Comparison of ENCODE assay signal across 8 cellular contexts in the genomic region with DNA sequence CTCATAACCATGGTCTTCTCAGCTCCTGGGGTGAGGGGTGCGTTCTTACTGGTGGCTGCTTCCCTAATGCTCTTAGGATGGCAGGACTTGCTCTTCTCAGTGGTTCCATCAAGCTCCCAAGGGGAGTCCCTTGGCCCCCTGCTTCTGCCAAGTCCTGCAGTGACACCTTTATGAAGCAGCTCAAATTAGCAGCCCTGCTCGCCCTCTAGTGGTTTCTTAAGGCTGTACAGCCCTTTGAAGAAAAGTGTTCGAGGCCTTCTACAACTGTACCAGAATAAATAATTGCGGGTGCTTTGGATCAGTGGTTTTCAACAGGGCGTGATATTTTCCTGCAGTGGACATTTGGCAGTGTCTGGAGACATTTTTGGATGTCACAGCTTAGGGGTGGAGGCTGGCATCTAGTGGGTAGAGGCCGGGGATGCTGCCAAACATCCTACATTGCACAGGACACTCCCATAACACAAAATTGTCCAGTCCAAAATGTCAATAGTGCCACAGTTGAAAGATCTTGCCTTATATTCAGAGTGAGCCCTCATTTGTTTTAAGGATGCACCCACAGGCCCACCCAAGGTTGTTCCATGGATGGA.
DNase-seq lines count a peak whose midpoint lies in the region; ATAC-seq, FAIRE-seq and TF ChIP-seq lines count a peak whose summit lies in the region.

No MANE protein-coding gene starts in this region.

- no peak overlapping the region for H2AK5ac ChIP-seq in H1 (ENCODE audit: low read depth, low read length)

- H4K20me1 ChIP-seq in DOHH2 (ENCODE audit: control insufficient read depth, insufficient read depth, low read depth, low read length): no peaks in the 10 kb centered on the region
- no peaks in the 10 kb centered on the region for H4K20me1 ChIP-seq in H1 (replicated peaks in 1 of 2; ENCODE audit: control insufficient read depth in 1 of 2, insufficient read depth in 2 of 2, low read length in 2 of 2)

- 47% methylated on average over 4 of the region's 6 CpGs; no CpG with 5 or more reads in 1 of the 2 experiments for WGBS in H1 (ENCODE audit: extremely low coverage in 1 of 2, insufficient coverage in 1 of 2, insufficient read length in 1 of 2, insufficient replicate concordance in 2 of 2, low coverage in 1 of 2, low lambda C conversion rate in 2 of 2, missing lambda C conversion rate in 1 of 2), 2 experiments
- WGBS in pancreas, 2 donors: 28 to 39% methylated on average over 6 of the region's 6 CpGs

- H3K9me2 ChIP-seq in DOHH2 (replicated peaks; ENCODE audit: control insufficient read depth, low read length): no peaks in the 10 kb centered on the region

- TF ChIP-seq POLR2A in H1 (IDR thresholded peaks at IDR 0.05; ENCODE audit: control extremely low read depth in 1 of 2, low read depth in 2 of 2, low read length in 2 of 2): no peak

- H3K14ac ChIP-seq in H1 (ENCODE audit: insufficient read length): no peak overlapping the region

- CTCF ChIA-PET in H1 (lab: Charles Lee; ENCODE audit: partially characterized antibody): interaction anchor here (0.6 to 2.3 kb wide), 23 partner anchors 9 to 629 kb away, joined by 3 to 11 read pairs (median 4); no protein-coding TSS in a partner anchor

- POLR2A ChIA-PET in H1 (lab: Charles Lee; ENCODE audit: partially characterized antibody): no interaction called here

- H3K79me1 ChIP-seq in H1 (ENCODE audit: low read depth, low read length): no peaks in the 10 kb centered on the region

- H2BK120ac ChIP-seq in H1 (replicated peaks; ENCODE audit: low read depth, low read length): peak overlapping the region; percentile 72

- no peak overlapping the region for H3K18ac ChIP-seq in H1 (ENCODE audit: extremely low read depth, low read length)

- H3K4me2 ChIP-seq in DOHH2 (ENCODE audit: low read length) (no peak overlapping the region), H1 (ENCODE audit: insufficient read depth in 1 of 2, low read depth in 2 of 2, low read length in 2 of 2) (no peak overlapping the region)

- H3K9ac ChIP-seq in H1 (replicated peaks in 1 of 4; ENCODE audit: extremely low read depth in 1 of 4, low read depth in 3 of 4, low read length in 3 of 4): no peak overlapping the region

- no peaks in the 10 kb centered on the region for H3K23me2 ChIP-seq in H1 (ENCODE audit: low read depth, low read length)

- H3K27ac ChIP-seq in DOHH2 (ENCODE audit: low read depth, low read length) (no peak overlapping the region), H1 (ENCODE audit: low read depth, low read length) (no peak overlapping the region), pancreas (no peak overlapping the region)

- peak overlapping the region; percentile 84; the same call in 1 of the 2 replicates for H2BK12ac ChIP-seq in H1 (ENCODE audit: low read depth, low read length)

- no peaks in the 10 kb centered on the region for H3K79me2 ChIP-seq in DOHH2 (ENCODE audit: control insufficient read depth, low read length)
- H3K79me2 ChIP-seq in H1 (ENCODE audit: control insufficient read depth in 1 of 2, insufficient read depth in 2 of 2, low read length in 2 of 2): no peaks in the 10 kb centered on the region

- H4K91ac ChIP-seq in H1 (replicated peaks; ENCODE audit: insufficient read length, low read length): peak overlapping the region; percentile 74

- intact Hi-C loops in pancreas (cut with DNase I): no loop called here

- H2BK15ac ChIP-seq in H1 (ENCODE audit: low read length): no peak overlapping the region

- H3K9me3 ChIP-seq in DOHH2 (ENCODE audit: control insufficient read depth, insufficient read depth, low read length): no peaks in the 10 kb centered on the region
- no peaks in the 10 kb centered on the region for H3K9me3 ChIP-seq in MG63
- no peaks in the 10 kb centered on the region for H3K9me3 ChIP-seq in H1 (ENCODE audit: insufficient read depth in 2 of 2, low read depth in 1 of 2, low read length in 1 of 2)
- no peaks in the 10 kb centered on the region for H3K9me3 ChIP-seq in pancreas

- H3K27me3 ChIP-seq in DOHH2 (ENCODE audit: control insufficient read depth, low read length) (no peaks in the 10 kb centered on the region), MG63 (no peaks in the 10 kb centered on the region), H1 (replicated peaks in 1 of 4; ENCODE audit: control insufficient read depth in 3 of 4, extremely low read depth in 1 of 4, insufficient read depth in 3 of 4, low read length in 3 of 4) (no peaks in the 10 kb centered on the region), pancreas (peaks cover 0 to 16% (median 0%) of the 10 kb centered on the region in 4 donors)

- TF ChIP-seq CTCF in DOHH2 (IDR thresholded peaks at IDR 0.05; ENCODE audit: low read depth, low read length, poor library complexity, severe bottlenecking): peak; percentile 70
- TF ChIP-seq CTCF in H1 (IDR thresholded peaks at IDR 0.05; ENCODE audit: control extremely low read depth in 1 of 3, insufficient read depth in 1 of 3, low read depth in 1 of 3, low read length in 3 of 3): peak; percentile 12 to 72 (median 52)
- peak; percentile 56 to 70 (median 66) for TF ChIP-seq CTCF in pancreas (IDR thresholded peaks at IDR 0.05)

- H4K5ac ChIP-seq in H1 (ENCODE audit: insufficient read length, low read depth, low read length): no peak overlapping the region

- DNase-seq in MG63 (peak; percentile 23), H1 (ENCODE audit: low read depth in 1 of 2, low spot score in 2 of 2) (no peak), pancreas (peak in 3 of 6 donors; percentile 19 to 34 (median 21)), AG08396 (ENCODE audit: low spot score) (no peak)
- DNase-seq in activated CD4-positive, alpha-beta T cell treated with anti-CD3 and anti-CD28 coated beads for 4 hours: peak; percentile 26 to 45

- H3K4me1 ChIP-seq in DOHH2 (ENCODE audit: control insufficient read depth, low read length) (no peaks in the 10 kb centered on the region), H1 (replicated peaks in 1 of 4; ENCODE audit: control insufficient read depth in 3 of 4, insufficient read depth in 4 of 4, low read length in 3 of 4) (peaks cover 0 to 2% (median 0%) of the 10 kb centered on the region in 4 experiments; a peak in 1 of 7 replicates), pancreas (no peaks in the 10 kb centered on the region)

- no peak overlapping the region for H3K23ac ChIP-seq in H1 (ENCODE audit: insufficient read length)

- no peak for TF ChIP-seq EP300 in H1 (IDR thresholded peaks at IDR 0.05; ENCODE audit: borderline replicate concordance in 1 of 2, low read depth in 2 of 2, low read length in 2 of 2)

- no peak overlapping the region; the same call in 1 of the 2 replicates for H2BK5ac ChIP-seq in H1 (ENCODE audit: low read depth, low read length)

- H3K36me3 ChIP-seq in DOHH2 (ENCODE audit: control insufficient read depth, low read length) (no peaks in the 10 kb centered on the region), MG63 (no peaks in the 10 kb centered on the region), H1 (ENCODE audit: control insufficient read depth in 2 of 4, insufficient read depth in 4 of 4, low read length in 3 of 4) (no peaks in the 10 kb centered on the region), pancreas (no peaks in the 10 kb centered on the region)

- H2BK20ac ChIP-seq in H1 (ENCODE audit: low read length): no peak overlapping the region

- H2AFZ ChIP-seq in H1 (ENCODE audit: low read length): no peak overlapping the region

- TF ChIP-seq RAD21 in H1 (IDR thresholded peaks at IDR 0.05 in 1 of 2, conservative IDR thresholded peaks at IDR 0.05 in 1 of 2; ENCODE audit: low read depth in 2 of 2, low read length in 2 of 2): peak; percentile 71 to 78

- H3K56ac ChIP-seq in H1 (replicated peaks; ENCODE audit: insufficient read length, low read depth, low read length): no peak overlapping the region

- H3F3A ChIP-seq in DOHH2 (ENCODE audit: control insufficient read depth, insufficient read depth): no peaks in the 10 kb centered on the region

- H4K8ac ChIP-seq in H1 (ENCODE audit: extremely low read depth, insufficient read depth, low read length): no peak overlapping the region

- H3K4me3 ChIP-seq in DOHH2 (ENCODE audit: low read length) (no peak overlapping the region), MG63 (no peak overlapping the region), H1 (ENCODE audit: extremely low read depth in 1 of 4, insufficient read depth in 2 of 4, low read depth in 3 of 4, low read length in 4 of 4) (no peak overlapping the region), pancreas (no peak overlapping the region)

- peak overlapping the region; percentile 69 for H3K4ac ChIP-seq in H1 (replicated peaks; ENCODE audit: insufficient read length, low read depth, low read length)

- FAIRE-seq in H1 (lab: Jason Lieb, UNC) (peak; percentile 74), pancreas (lab: Jason Lieb, UNC) (no peak)

- ATAC-seq in GM19463 (IDR thresholded peaks at IDR 0.05; ENCODE audit: unreplicated experiment) (peak; percentile 84), pancreas (peak in 3 of 4 donors; percentile 79 to 87 (median 83)), GM21526 (IDR thresholded peaks at IDR 0.05; ENCODE audit: low FRiP score, unreplicated experiment) (no peak)

TF ChIP-seq in H1, 55 proteins besides CTCF, POLR2A, EP300 and RAD21:
- TF ChIP-seq TAF1 (IDR thresholded peaks at IDR 0.05; ENCODE audit: low read depth, low read length) (no peak), CEBPB (IDR thresholded peaks at IDR 0.05; ENCODE audit: low read depth, low read length) (no peak), SUZ12 (IDR thresholded peaks at IDR 0.05; ENCODE audit: low read length) (no peak), BCL11A (IDR thresholded peaks at IDR 0.05; ENCODE audit: low read depth in 2 of 2, low read length in 2 of 2) (no peak)
- TF ChIP-seq, protein P1, sequence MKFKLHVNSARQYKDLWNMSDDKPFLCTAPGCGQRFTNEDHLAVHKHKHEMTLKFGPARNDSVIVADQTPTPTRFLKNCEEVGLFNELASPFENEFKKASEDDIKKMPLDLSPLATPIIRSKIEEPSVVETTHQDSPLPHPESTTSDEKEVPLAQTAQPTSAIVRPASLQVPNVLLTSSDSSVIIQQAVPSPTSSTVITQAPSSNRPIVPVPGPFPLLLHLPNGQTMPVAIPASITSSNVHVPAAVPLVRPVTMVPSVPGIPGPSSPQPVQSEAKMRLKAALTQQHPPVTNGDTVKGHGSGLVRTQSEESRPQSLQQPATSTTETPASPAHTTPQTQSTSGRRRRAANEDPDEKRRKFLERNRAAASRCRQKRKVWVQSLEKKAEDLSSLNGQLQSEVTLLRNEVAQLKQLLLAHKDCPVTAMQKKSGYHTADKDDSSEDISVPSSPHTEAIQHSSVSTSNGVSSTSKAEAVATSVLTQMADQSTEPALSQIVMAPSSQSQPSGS (IDR thresholded peaks at IDR 0.05; ENCODE audit: low read length): no peak

Comparison
In these comparisons a context has a peak if more than half of its experiments do, and no peak if none do; other contexts are left out.
1. DNase-seq: peak in MG63 (single experiment) and activated CD4-positive, alpha-beta T cell treated with anti-CD3 and anti-CD28 coated beads for 4 hours (2 of 2); none in H1 (0 of 2) and AG08396 (single experiment).
2. Peak in every context shown above with its lines, with median percentiles within 50 percentile points of each other: CTCF ChIP-seq.